ENCODE assay signal across 9 cellular contexts in the genomic region with DNA sequence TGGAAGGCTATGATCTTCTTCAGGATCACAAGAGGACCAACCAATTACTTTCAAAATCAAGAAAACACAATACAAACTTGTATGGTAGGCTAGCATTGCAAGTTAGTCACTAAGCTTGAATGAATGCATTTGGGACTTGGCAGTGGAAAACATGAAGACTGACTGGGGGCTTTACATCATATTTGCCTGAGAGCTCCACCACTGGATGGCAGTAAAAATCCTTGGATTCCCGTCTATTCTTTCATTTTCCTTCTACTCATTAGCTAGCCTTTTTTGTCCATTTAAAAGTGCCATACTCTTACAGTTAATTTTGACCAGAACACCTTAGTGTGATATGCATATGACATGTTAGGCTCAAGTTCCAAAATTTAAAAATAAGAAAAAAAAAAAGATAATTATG.
DNase-seq lines count a peak whose midpoint lies in the region; ATAC-seq and TF ChIP-seq lines count a peak whose summit lies in the region.
"Had no signal": no experiment of that assay in that cellular context is flagged by ENCODE, and none has a peak within 500 bp of the region (broad histone marks: within the 10 kb centered on the region; RNA-seq: fewer than 3 reads in every experiment).

No MANE protein-coding gene starts in this region.

- no peak overlapping the region for H3K9ac ChIP-seq in neural progenitor cell

- no peak for ATAC-seq in stimulated activated naive B cell treated with anti-CD40 and anti-IgM and Interleukin-4, amounts not matched to agents 10 μg/mL and 1 μg/mL and 100 μg/mL, for 72 hours (replicated peaks)
- ATAC-seq in HG02610 (IDR thresholded peaks at IDR 0.05; ENCODE audit: unreplicated experiment): no peak

- no peak overlapping the region for H2AFZ ChIP-seq in neural progenitor cell (replicated peaks)

- no peaks in the 10 kb centered on the region for H3K27me3 ChIP-seq in dorsolateral prefrontal cortex
- H3K27me3 ChIP-seq in neural progenitor cell: no peaks in the 10 kb centered on the region

- H3K79me2 ChIP-seq in neural progenitor cell (ENCODE audit: low read depth): no peaks in the 10 kb centered on the region

- H3K9me3 ChIP-seq in neural progenitor cell (ENCODE audit: low read depth): peaks cover 9% of the 10 kb centered on the region

- TF ChIP-seq CTCF in dorsolateral prefrontal cortex (IDR thresholded peaks at IDR 0.05 in 54 of 56, conservative IDR thresholded peaks at IDR 0.05 in 2 of 56; ENCODE audit: low read depth in 1 of 56, partially characterized antibody in 56 of 56) (peak in 54 of 56 donors; percentile 23 to 75 (median 51)), neural progenitor cell (IDR thresholded peaks at IDR 0.05) (peak; percentile 51)

- H3K4me3 Mint-ChIP-seq in neural progenitor cell: no peak overlapping the region
- H3K4me3 Mint-ChIP-seq in stimulated activated naive B cell treated with anti-CD40 and anti-IgM and Interleukin-4, amounts not matched to agents 10 μg/mL and 1 μg/mL and 100 μg/mL, for 72 hours: no peak overlapping the region

- H3K9me3 Mint-ChIP-seq in neural progenitor cell: peaks cover 5% of the 10 kb centered on the region
- H3K9me3 Mint-ChIP-seq in stimulated activated naive B cell treated with anti-CD40 and anti-IgM and Interleukin-4, amounts not matched to agents 10 μg/mL and 1 μg/mL and 100 μg/mL, for 72 hours: peaks cover 0 to 7% of the 10 kb centered on the region in 2 donors

- H3K27me3 Mint-ChIP-seq in neural progenitor cell (ENCODE audit: insufficient read depth, low read depth): peaks cover 4% of the 10 kb centered on the region
- H3K27me3 Mint-ChIP-seq in stimulated activated naive B cell treated with anti-CD40 and anti-IgM and Interleukin-4, amounts not matched to agents 10 μg/mL and 1 μg/mL and 100 μg/mL, for 72 hours: peaks cover 6 to 7% of the 10 kb centered on the region in 2 donors

- no peak overlapping the region for H3K27ac Mint-ChIP-seq in neural progenitor cell
- no peak overlapping the region for H3K27ac Mint-ChIP-seq in stimulated activated naive B cell treated with anti-CD40 and anti-IgM and Interleukin-4, amounts not matched to agents 10 μg/mL and 1 μg/mL and 100 μg/mL, for 72 hours

- H3K4me1 ChIP-seq in neural progenitor cell: no peaks in the 10 kb centered on the region

- H3F3A ChIP-seq in neural progenitor cell (ENCODE audit: low read depth): no peaks in the 10 kb centered on the region

- no peaks in the 10 kb centered on the region for H3K4me1 Mint-ChIP-seq in neural progenitor cell
- H3K4me1 Mint-ChIP-seq in stimulated activated naive B cell treated with anti-CD40 and anti-IgM and Interleukin-4, amounts not matched to agents 10 μg/mL and 1 μg/mL and 100 μg/mL, for 72 hours: no peaks in the 10 kb centered on the region

- H3K4me3 ChIP-seq in dorsolateral prefrontal cortex: no peak overlapping the region
- no peak overlapping the region for H3K4me3 ChIP-seq in neural progenitor cell

- H3K4me2 ChIP-seq in neural progenitor cell: no peak overlapping the region

- DNase-seq in GM03348 (ENCODE audit: low spot score): peak; percentile 57
- peak; percentile 21 for DNase-seq in NAMALWA (ENCODE audit: low spot score)
- DNase-seq in dorsolateral prefrontal cortex: no peak
- DNase-seq in neural progenitor cell (ENCODE audit: low spot score): peak; percentile 33
- no peak for DNase-seq in stimulated activated CD4-positive, alpha-beta T cell treated with anti-CD3 and anti-CD28 coated beads, Interleukin-2, amount 100 ng/mL, for 24 hours
- no peak for DNase-seq in stimulated activated naive B cell treated with anti-CD40 and anti-IgM and Interleukin-4, amounts not matched to agents 10 μg/mL and 1 μg/mL and 100 μg/mL, for 72 hours
- no peak for DNase-seq in KG1 (lab: John Stamatoyannopoulos, UW)
- DNase-seq: activated CD8-positive, alpha-beta memory T cell treated with anti-CD3 and anti-CD28 coated beads for 24 hours had no signal

- intact Hi-C loops in dorsolateral prefrontal cortex (cut with DNase I): loop anchor here (2.0 to 10.0 kb wide), 2 partner anchors 62 to 170 kb away; a partner anchor contains a TSS

- H3K36me3 ChIP-seq in neural progenitor cell: no peaks in the 10 kb centered on the region

- no peaks in the 10 kb centered on the region for H4K20me1 ChIP-seq in neural progenitor cell (ENCODE audit: low read depth)

- H3K36me3 Mint-ChIP-seq in neural progenitor cell: no peaks in the 10 kb centered on the region
- peaks cover 0 to 5% of the 10 kb centered on the region in 2 donors for H3K36me3 Mint-ChIP-seq in stimulated activated naive B cell treated with anti-CD40 and anti-IgM and Interleukin-4, amounts not matched to agents 10 μg/mL and 1 μg/mL and 100 μg/mL, for 72 hours

- H3K27ac ChIP-seq in dorsolateral prefrontal cortex (peak overlapping the region in 2 of 59 donors; percentile 13 to 43), neural progenitor cell (no peak overlapping the region)

Comparison
In these comparisons a context has a peak if more than half of its experiments do, and no peak if none do; other contexts are left out.
1. DNase-seq: peak in GM03348 (single experiment), NAMALWA (single experiment) and neural progenitor cell (single experiment); none in dorsolateral prefrontal cortex (0 of 10), stimulated activated CD4-positive, alpha-beta T cell treated with anti-CD3 and anti-CD28 coated beads, Interleukin-2, amount 100 ng/mL, for 24 hours (0 of 2), stimulated activated naive B cell treated with anti-CD40 and anti-IgM and Interleukin-4, amounts not matched to agents 10 μg/mL and 1 μg/mL and 100 μg/mL, for 72 hours (single experiment) and KG1 (single experiment).